2 cellular contexts compared by ENCODE assay signal in genomic region chr11:100870138-100870537, GRCh38.
TF ChIP-seq lines count a peak whose summit lies in the region.

No MANE protein-coding gene starts in this region.

TF ChIP-seq in GM23338, 12 proteins besides CTCF, POLR2A, EP300 and RAD21:
- no peak for TF ChIP-seq EZH2phosphoT487 (IDR thresholded peaks at IDR 0.05; ENCODE audit: unreplicated experiment)
- TF ChIP-seq ZNF114 (CRISPR knock-in tag; IDR thresholded peaks at IDR 0.05): no peak
- no peak for TF ChIP-seq NANOG (IDR thresholded peaks at IDR 0.05; ENCODE audit: borderline replicate concordance)
- no peak for TF ChIP-seq ZNF331 (CRISPR knock-in tag; IDR thresholded peaks at IDR 0.05; ENCODE audit: low read depth)
- TF ChIP-seq ZNF462 (CRISPR knock-in tag; IDR thresholded peaks at IDR 0.05): no peak
- TF ChIP-seq CREB1 (CRISPR knock-in tag; IDR thresholded peaks at IDR 0.05; ENCODE audit: low read depth): no peak
- TF ChIP-seq JUNB (IDR thresholded peaks at IDR 0.05; ENCODE audit: unreplicated experiment): no peak
- TF ChIP-seq, protein P1, sequence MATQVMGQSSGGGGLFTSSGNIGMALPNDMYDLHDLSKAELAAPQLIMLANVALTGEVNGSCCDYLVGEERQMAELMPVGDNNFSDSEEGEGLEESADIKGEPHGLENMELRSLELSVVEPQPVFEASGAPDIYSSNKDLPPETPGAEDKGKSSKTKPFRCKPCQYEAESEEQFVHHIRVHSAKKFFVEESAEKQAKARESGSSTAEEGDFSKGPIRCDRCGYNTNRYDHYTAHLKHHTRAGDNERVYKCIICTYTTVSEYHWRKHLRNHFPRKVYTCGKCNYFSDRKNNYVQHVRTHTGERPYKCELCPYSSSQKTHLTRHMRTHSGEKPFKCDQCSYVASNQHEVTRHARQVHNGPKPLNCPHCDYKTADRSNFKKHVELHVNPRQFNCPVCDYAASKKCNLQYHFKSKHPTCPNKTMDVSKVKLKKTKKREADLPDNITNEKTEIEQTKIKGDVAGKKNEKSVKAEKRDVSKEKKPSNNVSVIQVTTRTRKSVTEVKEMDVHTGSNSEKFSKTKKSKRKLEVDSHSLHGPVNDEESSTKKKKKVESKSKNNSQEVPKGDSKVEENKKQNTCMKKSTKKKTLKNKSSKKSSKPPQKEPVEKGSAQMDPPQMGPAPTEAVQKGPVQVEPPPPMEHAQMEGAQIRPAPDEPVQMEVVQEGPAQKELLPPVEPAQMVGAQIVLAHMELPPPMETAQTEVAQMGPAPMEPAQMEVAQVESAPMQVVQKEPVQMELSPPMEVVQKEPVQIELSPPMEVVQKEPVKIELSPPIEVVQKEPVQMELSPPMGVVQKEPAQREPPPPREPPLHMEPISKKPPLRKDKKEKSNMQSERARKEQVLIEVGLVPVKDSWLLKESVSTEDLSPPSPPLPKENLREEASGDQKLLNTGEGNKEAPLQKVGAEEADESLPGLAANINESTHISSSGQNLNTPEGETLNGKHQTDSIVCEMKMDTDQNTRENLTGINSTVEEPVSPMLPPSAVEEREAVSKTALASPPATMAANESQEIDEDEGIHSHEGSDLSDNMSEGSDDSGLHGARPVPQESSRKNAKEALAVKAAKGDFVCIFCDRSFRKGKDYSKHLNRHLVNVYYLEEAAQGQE (IDR thresholded peaks at IDR 0.05; ENCODE audit: unreplicated experiment): no peak
- TF ChIP-seq POLR2AphosphoS5 (IDR thresholded peaks at IDR 0.05; ENCODE audit: low read depth): no peak
- TF ChIP-seq ETS1 (IDR thresholded peaks at IDR 0.05): no peak
- TF ChIP-seq STAT1 (IDR thresholded peaks at IDR 0.05; ENCODE audit: unreplicated experiment): no peak
- TF ChIP-seq EZH2 (IDR thresholded peaks at IDR 0.05; ENCODE audit: low read depth, unreplicated experiment): no peak

TF ChIP-seq in H1, 55 proteins besides CTCF, POLR2A, EP300 and RAD21:
- TF ChIP-seq CBX5 (IDR thresholded peaks at IDR 0.05; ENCODE audit: low read depth, low read length) (no peak), CBX8 (IDR thresholded peaks at IDR 0.05; ENCODE audit: borderline replicate concordance, low read depth, low read length) (no peak)
TF ChIP-seq in H1: peak in this region for 0.
